Comparison of ENCODE assay signal across 11 cellular contexts in the genomic region with DNA sequence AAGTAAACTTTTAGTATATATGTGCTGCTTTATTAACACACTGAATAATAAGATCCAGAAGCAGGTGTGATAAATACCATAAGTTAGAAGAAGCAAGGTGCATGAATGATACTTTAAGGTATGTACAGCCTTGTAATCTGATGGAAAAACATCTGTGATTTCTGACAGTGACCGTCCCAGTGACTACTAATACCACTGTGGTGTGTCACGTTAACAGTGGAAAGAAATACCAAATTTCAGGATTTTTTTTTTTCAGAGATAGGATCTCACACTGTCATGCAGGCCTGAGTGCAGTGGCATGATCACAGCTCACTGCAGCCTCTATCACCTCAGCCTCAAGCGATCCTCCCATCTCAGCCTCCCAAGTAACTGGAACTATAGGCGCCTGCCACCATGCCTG. TPM values are rescaled to one million over a fixed set of nuclear protein-coding genes. Genes with fewer than 3 reads are reported as not detected.
"Had no signal": no experiment of that assay in that cellular context is flagged by ENCODE, and none has a peak within 500 bp of the region (broad histone marks: within the 10 kb centered on the region; RNA-seq: fewer than 3 reads in every experiment).

No MANE protein-coding gene starts in this region.

- FAIRE-seq: H1, H54 had no signal

- H3K9me3 ChIP-seq: HAP-1 had no signal

- H3K4me2 ChIP-seq: GM23338 had no signal

- DNase-seq: GOT3, H7, H9, HCEC 1CT, HFFc6 had no signal

- H3K4me1 Mint-ChIP-seq: GM23338 had no signal

- H3K4me3 Mint-ChIP-seq: GM23338, H9, HFFc6 had no signal

- ATAC-seq: GM23338, HCT116 had no signal

- H3K27ac Mint-ChIP-seq: GM23338, H9, HFFc6 had no signal

- H2AFZ ChIP-seq: GM23338 had no signal

- H3K4me1 ChIP-seq: HAP-1 had no signal

- H3K9me3 Mint-ChIP-seq: GM23338, H9, HFFc6 had no signal

- H3K4me3 ChIP-seq: GM23338, HAP-1 had no signal

RNA-seq across cellular contexts. Expression of a gene that starts 21.5 kb away (rescaled TPM):
- total RNA-seq: GM23338, H1, H4, H9, HFFc6 had no signal

RNA-seq across cellular contexts. Expression of a gene that starts 40.0 kb away (rescaled TPM):
- total RNA-seq: GM23338 had no signal
- polyA plus RNA-seq: GM23338 had no signal
